Comparison of ENCODE assay signal across 1 cellular context in genomic region chr14:104294628-104294982, GRCh38.
TF ChIP-seq lines count a peak whose summit lies in the region.

No MANE protein-coding gene starts in this region.

TF ChIP-seq in WTC11, 78 proteins besides CTCF, POLR2A, EP300 and RAD21 (continued from another document):
- TF ChIP-seq AFF4 (CRISPR knock-in tag; IDR thresholded peaks at IDR 0.05; ENCODE audit: borderline replicate concordance), result no peak
- TF ChIP-seq ATF6 (CRISPR knock-in tag; IDR thresholded peaks at IDR 0.05), result no peak
- TF ChIP-seq NFYB (CRISPR knock-in tag; conservative IDR thresholded peaks at IDR 0.05; ENCODE audit: low read depth), result no peak
- TF ChIP-seq ZNF263 (CRISPR knock-in tag; IDR thresholded peaks at IDR 0.05; ENCODE audit: low read depth), result no peak
- no peak for TF ChIP-seq ZNF281 (CRISPR knock-in tag; IDR thresholded peaks at IDR 0.05)
- no peak for TF ChIP-seq ZNF423 (CRISPR knock-in tag; IDR thresholded peaks at IDR 0.05)
- TF ChIP-seq IRF2 (CRISPR knock-in tag; IDR thresholded peaks at IDR 0.05; ENCODE audit: borderline replicate concordance, low read depth), result no peak
- no peak for TF ChIP-seq ATF2 (CRISPR knock-in tag; IDR thresholded peaks at IDR 0.05; ENCODE audit: borderline replicate concordance, low read depth)
